Comparison of ENCODE assay signal across 10 cellular contexts in genomic region chr2:11754705-11755026, GRCh38. TPM values are rescaled to one million over a fixed set of nuclear protein-coding genes. Genes with fewer than 3 reads are reported as not detected.
DNase-seq lines count a peak whose midpoint lies in the region; ATAC-seq and TF ChIP-seq lines count a peak whose summit lies in the region.
"Had no signal": no experiment of that assay in that cellular context is flagged by ENCODE, and none has a peak within 500 bp of the region (broad histone marks: within the 10 kb centered on the region; RNA-seq: fewer than 3 reads in every experiment).

No MANE protein-coding gene starts in this region.

- H3K27ac ChIP-seq in CD4-positive, alpha-beta memory T cell (ENCODE audit: low read depth, low read length) = peak overlapping the region; percentile 70
- H3K27ac ChIP-seq in naive thymus-derived CD4-positive, alpha-beta T cell (ENCODE audit: low read depth, low read length) = peak overlapping the region; percentile 66
- no peak overlapping the region for H3K27ac ChIP-seq in ovary
- H3K27ac ChIP-seq: neural progenitor cell, SJSA1 had no signal

- peaks cover 58 to 89% (median 75%) of the 10 kb centered on the region in 4 donors for H3K4me1 Mint-ChIP-seq in CD4-positive, alpha-beta memory T cell
- H3K4me1 Mint-ChIP-seq in activated T-helper 2 cell treated with anti-CD3 and anti-CD28 coated beads, Interferon-gamma antibody, Interleukin-2, Interleukin-4, amounts not matched to agents 10 μg/mL and 5 μg/mL and 100 μg/mL, durations not matched to agents 14 hours and 24 hours and 36 hours (ENCODE audit: low read depth) = peaks cover 72% of the 10 kb centered on the region
- H3K4me1 Mint-ChIP-seq in naive thymus-derived CD4-positive, alpha-beta T cell = peaks cover 56 to 90% (median 81%) of the 10 kb centered on the region in 7 donors

- no peaks in the 10 kb centered on the region for H3K27me3 Mint-ChIP-seq in CD4-positive, alpha-beta memory T cell
- no peaks in the 10 kb centered on the region for H3K27me3 Mint-ChIP-seq in activated T-helper 2 cell treated with anti-CD3 and anti-CD28 coated beads, Interferon-gamma antibody, Interleukin-2, Interleukin-4, amounts not matched to agents 10 μg/mL and 5 μg/mL and 100 μg/mL, durations not matched to agents 14 hours and 24 hours and 36 hours (ENCODE audit: low read depth)
- no peaks in the 10 kb centered on the region for H3K27me3 Mint-ChIP-seq in naive thymus-derived CD4-positive, alpha-beta T cell

- H3K36me3 ChIP-seq in CD4-positive, alpha-beta memory T cell (ENCODE audit: insufficient read depth, low read length) = no peaks in the 10 kb centered on the region
- H3K36me3 ChIP-seq in naive thymus-derived CD4-positive, alpha-beta T cell (ENCODE audit: control insufficient read depth in 2 of 3, insufficient read depth in 3 of 3, low read length in 3 of 3) = no peaks in the 10 kb centered on the region
- no peaks in the 10 kb centered on the region for H3K36me3 ChIP-seq in ovary
- H3K36me3 ChIP-seq: neural progenitor cell, SJSA1 had no signal

- 67 to 88% (median 79%) methylated on average over 2 of the region's 2 CpGs for WGBS in ovary, 3 donors

- intact Hi-C loops in CD4-positive, alpha-beta memory T cell (cut with micrococcal nuclease) = loop anchor here (1.0 to 5.0 kb wide), 4 partner anchors 8 to 963 kb away; partner anchors contain the start of genes LPIN1 and TRIB2
- intact Hi-C loops in activated T-helper 2 cell treated with anti-CD3 and anti-CD28 coated beads, Interferon-gamma antibody, Interleukin-2, Interleukin-4, amounts not matched to agents 10 μg/mL and 5 μg/mL and 100 μg/mL, durations not matched to agents 14 hours and 24 hours and 36 hours (cut with micrococcal nuclease) = loop anchor here (1.0 to 10.0 kb wide), 8 partner anchors 8 to 1100 kb away; partner anchors contain the start of gene LPIN1
- intact Hi-C loops in naive thymus-derived CD4-positive, alpha-beta T cell (cut with micrococcal nuclease) = loop anchor here (1.0 to 10.0 kb wide), 5 partner anchors 8 to 1103 kb away; partner anchors contain the start of genes LPIN1 (in 2 of the 2), E2F6 (in 1 of the 2) and PDIA6 (in 1 of the 2)
- intact Hi-C loops in ovary (cut with DNase I) = no loop called here

- ATAC-seq in HG03280 (IDR thresholded peaks at IDR 0.05; ENCODE audit: unreplicated experiment) (peak; percentile 2), HG02642 (IDR thresholded peaks at IDR 0.05; ENCODE audit: poor library complexity, unreplicated experiment) (no peak)
- ATAC-seq in naive thymus-derived CD4-positive, alpha-beta T cell = no peak

- peaks cover 90% of the 10 kb centered on the region for H3K4me1 ChIP-seq in CD4-positive, alpha-beta memory T cell (ENCODE audit: insufficient read depth, low read length)
- peaks cover 50 to 59% of the 10 kb centered on the region in 2 donors for H3K4me1 ChIP-seq in naive thymus-derived CD4-positive, alpha-beta T cell (ENCODE audit: control insufficient read depth in 2 of 2, insufficient read depth in 2 of 2, low read length in 2 of 2)
- peaks cover 18% of the 10 kb centered on the region for H3K4me1 ChIP-seq in ovary (ENCODE audit: insufficient read depth)

- no peak for TF ChIP-seq EP300 in ovary (IDR thresholded peaks at IDR 0.05)

- H3K4me3 ChIP-seq in CD4-positive, alpha-beta memory T cell (ENCODE audit: low read length in 2 of 2) = peak overlapping the region; percentile 19 to 43
- H3K4me3 ChIP-seq in naive thymus-derived CD4-positive, alpha-beta T cell (ENCODE audit: low read length) = no peak overlapping the region
- H3K4me3 ChIP-seq in ovary = no peak overlapping the region
- H3K4me3 ChIP-seq: neural progenitor cell, SJSA1 had no signal

- no peak for TF ChIP-seq POLR2A in ovary (IDR thresholded peaks at IDR 0.05)

- no peaks in the 10 kb centered on the region for H3K27me3 ChIP-seq in CD4-positive, alpha-beta memory T cell (ENCODE audit: insufficient read depth, low read length)
- no peaks in the 10 kb centered on the region for H3K27me3 ChIP-seq in naive thymus-derived CD4-positive, alpha-beta T cell (ENCODE audit: control insufficient read depth in 2 of 2, insufficient read depth in 2 of 2, low read length in 2 of 2)
- H3K27me3 ChIP-seq in ovary = no peaks in the 10 kb centered on the region
- H3K27me3 ChIP-seq: neural progenitor cell, SJSA1 had no signal

- peak overlapping the region in 6 of 8 donors; percentile 78 to 92 (median 82) for H3K4me3 Mint-ChIP-seq in CD4-positive, alpha-beta memory T cell
- no peak overlapping the region for H3K4me3 Mint-ChIP-seq in activated T-helper 2 cell treated with anti-CD3 and anti-CD28 coated beads, Interferon-gamma antibody, Interleukin-2, Interleukin-4, amounts not matched to agents 10 μg/mL and 5 μg/mL and 100 μg/mL, durations not matched to agents 14 hours and 24 hours and 36 hours (ENCODE audit: low read depth)
- H3K4me3 Mint-ChIP-seq in naive thymus-derived CD4-positive, alpha-beta T cell = peak overlapping the region in 8 of 10 donors; percentile 80 to 93 (median 83)
- H3K4me3 Mint-ChIP-seq: neural progenitor cell had no signal

- no peaks in the 10 kb centered on the region for H3K9me3 ChIP-seq in CD4-positive, alpha-beta memory T cell (ENCODE audit: control insufficient read depth in 1 of 2, low read length in 2 of 2)
- no peaks in the 10 kb centered on the region for H3K9me3 ChIP-seq in naive thymus-derived CD4-positive, alpha-beta T cell (ENCODE audit: control insufficient read depth in 2 of 3, low read length in 3 of 3)
- H3K9me3 ChIP-seq in ovary = no peaks in the 10 kb centered on the region
- H3K9me3 ChIP-seq: SJSA1 had no signal

- peaks cover 10 to 15% of the 10 kb centered on the region in 2 donors for H3K36me3 Mint-ChIP-seq in CD4-positive, alpha-beta memory T cell
- H3K36me3 Mint-ChIP-seq in activated T-helper 2 cell treated with anti-CD3 and anti-CD28 coated beads, Interferon-gamma antibody, Interleukin-2, Interleukin-4, amounts not matched to agents 10 μg/mL and 5 μg/mL and 100 μg/mL, durations not matched to agents 14 hours and 24 hours and 36 hours (ENCODE audit: low read depth) = peaks cover 30% of the 10 kb centered on the region
- H3K36me3 Mint-ChIP-seq in naive thymus-derived CD4-positive, alpha-beta T cell = peaks cover 0 to 23% (median 7%) of the 10 kb centered on the region in 5 donors

- CTCF ChIA-PET in CD4-positive, alpha-beta memory T cell (lab: Charles Lee; ENCODE audit: partially characterized antibody) = interaction anchor here (0.7 to 16.7 kb wide), 9 partner anchors 9 to 462 kb away, joined by 3 to 258 read pairs (median 10); no protein-coding TSS in a partner anchor
- CTCF ChIA-PET in naive thymus-derived CD4-positive, alpha-beta T cell (lab: Charles Lee) = interaction anchor here (0.8 to 2.5 kb wide), 4 partner anchors 11 to 25 kb away, joined by 3 to 16 read pairs (median 4); no protein-coding TSS in a partner anchor

- TF ChIP-seq CTCF in ovary (IDR thresholded peaks at IDR 0.05) = no peak

- peak overlapping the region; percentile 91 to 98 (median 95) for H3K27ac Mint-ChIP-seq in CD4-positive, alpha-beta memory T cell
- H3K27ac Mint-ChIP-seq in activated T-helper 2 cell treated with anti-CD3 and anti-CD28 coated beads, Interferon-gamma antibody, Interleukin-2, Interleukin-4, amounts not matched to agents 10 μg/mL and 5 μg/mL and 100 μg/mL, durations not matched to agents 14 hours and 24 hours and 36 hours = peak overlapping the region; percentile 93
- H3K27ac Mint-ChIP-seq in naive thymus-derived CD4-positive, alpha-beta T cell = peak overlapping the region; percentile 84 to 97 (median 94)

- POLR2A ChIA-PET in CD4-positive, alpha-beta memory T cell (lab: Charles Lee; ENCODE audit: partially characterized antibody) = interaction anchor here (0.7 to 2.7 kb wide), 8 partner anchors 10 to 962 kb away, joined by 3 to 46 read pairs (median 7); partner anchors contain the start of gene TRIB2
- POLR2A ChIA-PET in naive thymus-derived CD4-positive, alpha-beta T cell (lab: Charles Lee) = interaction anchor here (0.7 to 2.4 kb wide), 4 partner anchors 10 to 343 kb away, joined by 3 to 10 read pairs (median 8); partner anchors contain the start of gene LPIN1

- no peaks in the 10 kb centered on the region for H3K9me3 Mint-ChIP-seq in CD4-positive, alpha-beta memory T cell
- H3K9me3 Mint-ChIP-seq in activated T-helper 2 cell treated with anti-CD3 and anti-CD28 coated beads, Interferon-gamma antibody, Interleukin-2, Interleukin-4, amounts not matched to agents 10 μg/mL and 5 μg/mL and 100 μg/mL, durations not matched to agents 14 hours and 24 hours and 36 hours = no peaks in the 10 kb centered on the region
- H3K9me3 Mint-ChIP-seq in naive thymus-derived CD4-positive, alpha-beta T cell = no peaks in the 10 kb centered on the region

- no peak for DNase-seq in CD4-positive, alpha-beta memory T cell
- DNase-seq in activated T-helper 2 cell treated with anti-CD3 and anti-CD28 coated beads, Interferon-gamma antibody, Interleukin-2, Interleukin-4, amounts not matched to agents 10 μg/mL and 5 μg/mL and 100 μg/mL, durations not matched to agents 14 hours and 24 hours and 36 hours (ENCODE audit: low spot score) = no peak
- no peak for DNase-seq in naive thymus-derived CD4-positive, alpha-beta T cell
- no peak for DNase-seq in DMS 273 (lab: John Stamatoyannopoulos, UW; ENCODE audit: unreplicated experiment)
- no peak for DNase-seq in ovary
- no peak for DNase-seq in NCI-H146 (lab: John Stamatoyannopoulos, UW)

RNA-seq across cellular contexts. Expression of gene LPIN1, which starts 8.2 kb away (rescaled TPM):
- total RNA-seq in CD4-positive, alpha-beta memory T cell = 10 to 100 TPM; 74.3 to 83.9 TPM
- 10 to 100 TPM; 13.3 to 28.7 TPM for polyA plus RNA-seq in CD4-positive, alpha-beta memory T cell
- total RNA-seq in activated T-helper 2 cell treated with anti-CD3 and anti-CD28 coated beads, Interferon-gamma antibody, Interleukin-2, Interleukin-4, amounts not matched to agents 10 μg/mL and 5 μg/mL and 100 μg/mL, durations not matched to agents 14 hours and 24 hours and 36 hours = 42.9 and 48.8 TPM in 2 replicates
- 10 to 100 TPM; 68.6 to 88.1 (median 76.7) TPM for total RNA-seq in naive thymus-derived CD4-positive, alpha-beta T cell
- polyA plus RNA-seq in naive thymus-derived CD4-positive, alpha-beta T cell = 10 to 100 TPM; 25.5 to 26.7 TPM
- 100 to 1,000 TPM in 1 of 7 donors, 10 to 100 TPM in 6; 19.9 to 144 (median 57.1) TPM for total RNA-seq in ovary
- polyA plus RNA-seq in ovary = 10 to 100 TPM; 25.6 to 33.7 TPM

Comparison
In these comparisons a context has a peak if more than half of its experiments do, and no peak if none do; other contexts are left out.
1. H3K27ac ChIP-seq: peak in CD4-positive, alpha-beta memory T cell (single experiment) and naive thymus-derived CD4-positive, alpha-beta T cell (single experiment); none in ovary (0 of 2).
2. H3K4me3 ChIP-seq: peak in CD4-positive, alpha-beta memory T cell (2 of 2); none in naive thymus-derived CD4-positive, alpha-beta T cell (single experiment) and ovary (single experiment).
3. intact Hi-C loops: an anchor here in CD4-positive, alpha-beta memory T cell (1.0 to 5.0 kb wide), activated T-helper 2 cell treated with anti-CD3 and anti-CD28 coated beads, Interferon-gamma antibody, Interleukin-2, Interleukin-4, amounts not matched to agents 10 μg/mL and 5 μg/mL and 100 μg/mL, durations not matched to agents 14 hours and 24 hours and 36 hours (1.0 to 10.0 kb wide) and naive thymus-derived CD4-positive, alpha-beta T cell (1.0 to 10.0 kb wide); none called in ovary.
4. Peak in every context shown above with its lines, with median percentiles within 50 percentile points of each other: H3K27ac Mint-ChIP-seq.